ENCODE assay signal across 21 cellular contexts in genomic region chr2:60247471-60247870, GRCh38.
"Had no signal": no experiment of that assay in that cellular context is flagged by ENCODE, and none has a peak within 500 bp of the region (broad histone marks: within the 10 kb centered on the region; RNA-seq: fewer than 3 reads in every experiment).

No MANE protein-coding gene starts in this region.

- H3K27me3 ChIP-seq: hepatocyte, neutrophil, spleen, transverse colon had no signal

- H3K4me1 Mint-ChIP-seq: stimulated activated naive CD8-positive, alpha-beta T cell treated with anti-CD3 and anti-CD28 coated beads, Interleukin-15, amount 100 ng/mL, for 72 hours had no signal

- H3K4me2 ChIP-seq: hepatocyte had no signal

- H3K4me1 ChIP-seq: psoas muscle, spleen had no signal

- H3K27ac Mint-ChIP-seq: dendritic cell treated with granulocyte-macrophage colony-stimulating factor and Interleukin-4, amounts not matched to agents 40 ng/mL and 50 ng/mL, for 4 days; effector memory CD8-positive, alpha-beta T cell; mesothelial cell of epicardium; natural killer cell treated with Interleukin-12 subunit alpha and Interleukin-12 subunit beta and Interleukin-15 and Interleukin-18, amount 100 ng/mL, for 72 hours; stimulated activated naive B cell treated with anti-CD40 and anti-IgM and Interleukin-4, amounts not matched to agents 10 μg/mL and 1 μg/mL and 100 μg/mL, for 72 hours; stimulated activated naive CD8-positive, alpha-beta T cell treated with anti-CD3 and anti-CD28 coated beads, Interleukin-15, amount 100 ng/mL, for 72 hours had no signal

- H3K27me3 Mint-ChIP-seq: dendritic cell treated with granulocyte-macrophage colony-stimulating factor and Interleukin-4, amounts not matched to agents 40 ng/mL and 50 ng/mL, for 4 days; effector memory CD8-positive, alpha-beta T cell; stimulated activated naive B cell treated with anti-CD40 and anti-IgM and Interleukin-4, amounts not matched to agents 10 μg/mL and 1 μg/mL and 100 μg/mL, for 72 hours; stimulated activated naive CD8-positive, alpha-beta T cell treated with anti-CD3 and anti-CD28 coated beads, Interleukin-15, amount 100 ng/mL, for 72 hours had no signal

- H3K9me3 ChIP-seq: neutrophil, psoas muscle, thoracic aorta, transverse colon had no signal

- H3K27ac ChIP-seq: hepatocyte, neutrophil, psoas muscle, spleen, thoracic aorta, transverse colon had no signal

- H3K36me3 Mint-ChIP-seq: natural killer cell treated with Interleukin-12 subunit alpha and Interleukin-12 subunit beta and Interleukin-15 and Interleukin-18, amount 100 ng/mL, for 72 hours; stimulated activated naive B cell treated with anti-CD40 and anti-IgM and Interleukin-4, amounts not matched to agents 10 μg/mL and 1 μg/mL and 100 μg/mL, for 72 hours had no signal

- ATAC-seq: effector memory CD8-positive, alpha-beta T cell; left colon; natural killer cell treated with Interleukin-12 subunit alpha and Interleukin-12 subunit beta and Interleukin-15 and Interleukin-18, amount 100 ng/mL, for 72 hours; psoas muscle; sciatic nerve; stimulated activated naive B cell treated with anti-CD40 and anti-IgM and Interleukin-4, amounts not matched to agents 10 μg/mL and 1 μg/mL and 100 μg/mL, for 72 hours; stimulated activated naive CD8-positive, alpha-beta T cell treated with anti-CD3 and anti-CD28 coated beads, Interleukin-15, amount 100 ng/mL, for 72 hours had no signal

- H3K4me3 ChIP-seq: hepatocyte, psoas muscle, spleen, thoracic aorta, transverse colon had no signal

- DNase-seq: cerebellar nuclear complex; effector memory CD8-positive, alpha-beta T cell; foreskin melanocyte; head of caudate nucleus; left colon; psoas muscle; spleen; stimulated activated CD4-positive, alpha-beta T cell treated with anti-CD3 and anti-CD28 coated beads, Interleukin-15, amount 100 ng/mL, for 24 hours; stimulated activated CD4-positive, alpha-beta T cell treated with anti-CD3 and anti-CD28 coated beads, Interleukin-1b, Interleukin-23, amount 100 ng/mL, for 48 hours; stimulated activated CD4-positive, alpha-beta T cell treated with anti-CD3 and anti-CD28 coated beads, Interleukin-4, amount 100 ng/mL, for 24 hours; stimulated activated naive B cell treated with anti-CD40 and anti-IgM and Interleukin-4, amounts not matched to agents 10 μg/mL and 1 μg/mL and 100 μg/mL, for 72 hours; stimulated activated naive CD8-positive, alpha-beta T cell treated with anti-CD3 and anti-CD28 coated beads, Interleukin-15, amount 100 ng/mL, for 72 hours; substantia nigra; transverse colon had no signal

- H3K79me2 ChIP-seq: hepatocyte had no signal

- H2AFZ ChIP-seq: hepatocyte had no signal

- H3K36me3 ChIP-seq: neutrophil, spleen, thoracic aorta, transverse colon had no signal

- H3K9me3 Mint-ChIP-seq: effector memory CD8-positive, alpha-beta T cell; stimulated activated naive CD8-positive, alpha-beta T cell treated with anti-CD3 and anti-CD28 coated beads, Interleukin-15, amount 100 ng/mL, for 72 hours had no signal

- H3K4me3 Mint-ChIP-seq: dendritic cell treated with granulocyte-macrophage colony-stimulating factor and Interleukin-4, amounts not matched to agents 40 ng/mL and 50 ng/mL, for 4 days; effector memory CD8-positive, alpha-beta T cell; mesothelial cell of epicardium; natural killer cell treated with Interleukin-12 subunit alpha and Interleukin-12 subunit beta and Interleukin-15 and Interleukin-18, amount 100 ng/mL, for 72 hours; stimulated activated naive B cell treated with anti-CD40 and anti-IgM and Interleukin-4, amounts not matched to agents 10 μg/mL and 1 μg/mL and 100 μg/mL, for 72 hours; stimulated activated naive CD8-positive, alpha-beta T cell treated with anti-CD3 and anti-CD28 coated beads, Interleukin-15, amount 100 ng/mL, for 72 hours had no signal
